ENCODE assay signal across 11 cellular contexts in the genomic region with DNA sequence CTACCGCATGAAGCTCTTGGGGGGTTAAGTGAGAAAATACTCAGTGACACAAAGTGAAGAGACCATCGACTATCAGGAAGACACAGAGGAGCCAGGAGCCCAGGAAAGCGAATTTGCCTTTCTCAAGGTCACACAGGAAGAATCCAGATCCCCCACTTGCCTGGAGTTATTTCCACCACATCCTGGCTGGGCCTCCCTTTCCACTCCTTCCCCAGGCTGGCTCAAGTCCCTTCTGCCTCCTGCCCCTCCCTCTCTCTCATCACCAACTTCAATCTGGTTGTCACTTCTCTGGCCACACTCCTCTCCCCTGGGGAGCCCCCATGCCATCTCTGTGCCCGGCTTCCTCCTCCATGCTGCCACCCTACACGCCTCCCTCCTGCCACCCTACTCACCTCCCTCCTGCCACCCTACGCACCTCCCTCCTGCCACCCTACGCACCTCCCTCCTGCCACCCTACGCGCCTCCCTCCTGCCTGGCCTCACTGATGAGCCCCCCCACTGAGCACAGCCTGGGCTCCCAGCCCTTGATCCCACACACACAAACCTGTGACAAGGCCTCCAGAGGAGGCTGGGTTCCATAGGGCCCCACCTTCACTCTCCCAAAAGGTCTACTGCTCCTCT. TPM values are rescaled to one million over a fixed set of nuclear protein-coding genes. Genes with fewer than 3 reads are reported as not detected.
A peak's percentile ranks its signal among the peaks of the same experiment; 100 is the strongest.
DNase-seq lines count a peak whose midpoint lies in the region; FAIRE-seq and TF ChIP-seq lines count a peak whose summit lies in the region.
"Had no signal": no experiment of that assay in that cellular context is flagged by ENCODE, and none has a peak within 500 bp of the region (broad histone marks: within the 10 kb centered on the region; RNA-seq: fewer than 3 reads in every experiment).

No MANE protein-coding gene starts in this region.

- no peak overlapping the region for H4K5ac ChIP-seq in H1 (ENCODE audit: insufficient read length, low read depth, low read length)

- H4K91ac ChIP-seq in H1 (replicated peaks; ENCODE audit: insufficient read length, low read length): peak overlapping the region; percentile 67

- no peak overlapping the region for H2BK120ac ChIP-seq in H1 (replicated peaks; ENCODE audit: low read depth, low read length)

- no peak overlapping the region for H3K18ac ChIP-seq in H1 (ENCODE audit: extremely low read depth, low read length)

- peak overlapping the region; percentile 66 for H2BK5ac ChIP-seq in H1 (ENCODE audit: low read depth, low read length)

- no peak overlapping the region for H3K4me3 ChIP-seq in H1 (ENCODE audit: extremely low read depth in 1 of 4, insufficient read depth in 2 of 4, low read depth in 3 of 4, low read length in 4 of 4)

- POLR2A ChIA-PET in H1 (lab: Charles Lee; ENCODE audit: partially characterized antibody): interaction anchor here (0.6 to 17.2 kb wide), 9 partner anchors 8 to 326 kb away, joined by 3 to 259 read pairs (median 6); partner anchors contain the start of genes LTBR and TNFRSF1A

- no peak overlapping the region for H2BK15ac ChIP-seq in H1 (ENCODE audit: low read length)

- 89% methylated on average over 8 of the region's 9 CpGs; no CpG with 5 or more reads in 1 of the 2 experiments for WGBS in H1 (ENCODE audit: extremely low coverage in 1 of 2, insufficient coverage in 1 of 2, insufficient read length in 1 of 2, insufficient replicate concordance in 2 of 2, low coverage in 1 of 2, low lambda C conversion rate in 2 of 2, missing lambda C conversion rate in 1 of 2), 2 experiments

- H3K4me1 ChIP-seq in H1 (replicated peaks in 1 of 4; ENCODE audit: control insufficient read depth in 3 of 4, insufficient read depth in 4 of 4, low read length in 3 of 4): peaks cover 13 to 37% (median 20%) of the 10 kb centered on the region in 4 experiments

- TF ChIP-seq POLR2A in H1 (IDR thresholded peaks at IDR 0.05; ENCODE audit: control extremely low read depth in 1 of 2, low read depth in 2 of 2, low read length in 2 of 2): no peak

- no peak overlapping the region for H3K4ac ChIP-seq in H1 (replicated peaks; ENCODE audit: insufficient read length, low read depth, low read length)

- H2BK20ac ChIP-seq in H1 (ENCODE audit: low read length): no peak overlapping the region

- no peak overlapping the region for H3K9ac ChIP-seq in H1 (replicated peaks in 1 of 4; ENCODE audit: extremely low read depth in 1 of 4, low read depth in 3 of 4, low read length in 3 of 4)

- CTCF ChIA-PET in H1 (lab: Charles Lee; ENCODE audit: partially characterized antibody): interaction anchor here (0.9 to 7.4 kb wide), 6 partner anchors 13 to 43 kb away, joined by 4 to 66 read pairs (median 8); no protein-coding TSS in a partner anchor

- H2AFZ ChIP-seq in H1 (ENCODE audit: low read length): no peak overlapping the region

- peaks cover 15% of the 10 kb centered on the region; the same call in 1 of the 2 replicates for H3K79me1 ChIP-seq in H1 (ENCODE audit: low read depth, low read length)

- H2BK12ac ChIP-seq in H1 (ENCODE audit: low read depth, low read length): peak overlapping the region; percentile 72; the same call in 1 of the 2 replicates

- peaks cover 22 to 88% of the 10 kb centered on the region in 2 experiments for H3K79me2 ChIP-seq in H1 (ENCODE audit: control insufficient read depth in 1 of 2, insufficient read depth in 2 of 2, low read length in 2 of 2)

- H3K36me3 Mint-ChIP-seq in osteocyte (ENCODE audit: unreplicated experiment): no peaks in the 10 kb centered on the region

- peaks cover 54% of the 10 kb centered on the region for H3K4me1 Mint-ChIP-seq in osteocyte (ENCODE audit: unreplicated experiment)

- H2AK5ac ChIP-seq in H1 (ENCODE audit: low read depth, low read length): peak overlapping the region; percentile 17; the same call in 1 of the 2 replicates

- H3K23me2 ChIP-seq in H1 (ENCODE audit: low read depth, low read length): peaks cover 12% of the 10 kb centered on the region

- no peaks in the 10 kb centered on the region for H3K9me3 Mint-ChIP-seq in osteocyte (ENCODE audit: unreplicated experiment)
- H3K9me3 Mint-ChIP-seq: activated T-cell treated with anti-CD3 and anti-CD28 coated beads, Interleukin-2, amount 50 U/mL, for 4 hours had no signal

- peak overlapping the region; percentile 54 for H3K27ac Mint-ChIP-seq in osteocyte (ENCODE audit: unreplicated experiment)

- H4K20me1 ChIP-seq in H1 (replicated peaks in 1 of 2; ENCODE audit: control insufficient read depth in 1 of 2, insufficient read depth in 2 of 2, low read length in 2 of 2): peaks cover 3 to 6% of the 10 kb centered on the region in 2 experiments

- no peaks in the 10 kb centered on the region for H3K27me3 Mint-ChIP-seq in osteocyte (ENCODE audit: unreplicated experiment)

- H3K4me2 ChIP-seq in H1 (ENCODE audit: insufficient read depth in 1 of 2, low read depth in 2 of 2, low read length in 2 of 2): no peak overlapping the region

- TF ChIP-seq CTCF in H1 (IDR thresholded peaks at IDR 0.05; ENCODE audit: control extremely low read depth in 1 of 3, insufficient read depth in 1 of 3, low read depth in 1 of 3, low read length in 3 of 3): no peak
- TF ChIP-seq CTCF in osteocyte (IDR thresholded peaks at IDR 0.05): no peak

- no peaks in the 10 kb centered on the region for H3K27me3 ChIP-seq in H1 (replicated peaks in 1 of 4; ENCODE audit: control insufficient read depth in 3 of 4, extremely low read depth in 1 of 4, insufficient read depth in 3 of 4, low read length in 3 of 4)

- no peaks in the 10 kb centered on the region for H3K9me3 ChIP-seq in KOPT-K1 (ENCODE audit: insufficient read depth, low read length, poor library complexity, severe bottlenecking)
- H3K9me3 ChIP-seq in H1 (ENCODE audit: insufficient read depth in 2 of 2, low read depth in 1 of 2, low read length in 1 of 2): no peaks in the 10 kb centered on the region

- H3K36me3 ChIP-seq in KOPT-K1 (ENCODE audit: insufficient read depth, low read length) (no peaks in the 10 kb centered on the region), H1 (ENCODE audit: control insufficient read depth in 2 of 4, insufficient read depth in 4 of 4, low read length in 3 of 4) (peaks cover 0 to 5% (median 2%) of the 10 kb centered on the region in 4 experiments; a peak in 3 of 8 replicates)

- DNase-seq in COLO668 (lab: John Stamatoyannopoulos, UW; ENCODE audit: unreplicated experiment) (peak; percentile 2), H1 (ENCODE audit: low read depth in 1 of 2, low spot score in 2 of 2) (no peak), osteocyte (ENCODE audit: extremely low spot score, unreplicated experiment) (no peak), NCI-H1048 (lab: John Stamatoyannopoulos, UW) (no peak), CD1c-positive myeloid dendritic cell (ENCODE audit: extremely low spot score) (no peak), GM03348 (ENCODE audit: low spot score) (no peak)
- DNase-seq in stimulated activated CD4-positive, alpha-beta T cell treated with anti-CD3 and anti-CD28 coated beads, Interleukin-4, amount 100 ng/mL, for 1 hour: no peak
- DNase-seq: activated T-cell treated with anti-CD3 and anti-CD28 coated beads, Interleukin-2, amount 50 U/mL, for 4 hours; caudate nucleus had no signal

- no peak overlapping the region for H4K8ac ChIP-seq in H1 (ENCODE audit: extremely low read depth, insufficient read depth, low read length)

- no peak overlapping the region for H3K56ac ChIP-seq in H1 (replicated peaks; ENCODE audit: insufficient read length, low read depth, low read length)

- H3K27ac ChIP-seq in KOPT-K1 (ENCODE audit: low read depth, low read length, poor library complexity, severe bottlenecking) (peak overlapping the region; percentile 20), H1 (ENCODE audit: low read depth, low read length) (no peak overlapping the region)

- no peak for TF ChIP-seq RAD21 in H1 (IDR thresholded peaks at IDR 0.05 in 1 of 2, conservative IDR thresholded peaks at IDR 0.05 in 1 of 2; ENCODE audit: low read depth in 2 of 2, low read length in 2 of 2)

- H3K4me3 Mint-ChIP-seq in osteocyte (ENCODE audit: unreplicated experiment): no peak overlapping the region
- H3K4me3 Mint-ChIP-seq: activated T-cell treated with anti-CD3 and anti-CD28 coated beads, Interleukin-2, amount 50 U/mL, for 4 hours had no signal

- no peak overlapping the region for H3K23ac ChIP-seq in H1 (ENCODE audit: insufficient read length)

- TF ChIP-seq EP300 in H1 (IDR thresholded peaks at IDR 0.05; ENCODE audit: borderline replicate concordance in 1 of 2, low read depth in 2 of 2, low read length in 2 of 2): no peak

- H3K14ac ChIP-seq in H1 (ENCODE audit: insufficient read length): no peak overlapping the region

- FAIRE-seq in H1 (lab: Jason Lieb, UNC): no peak

RNA-seq across cellular contexts. Expression of gene SCNN1A, which starts 6.3 kb away (rescaled TPM):
- 85.5 and 89.0 TPM in 2 replicates for total RNA-seq in H1 (2021; fragmentation: NEBNext Ultra II Directional; extraction: Animal tissue kit (Norgen Biotek cat#: 25700))
- polyA plus RNA-seq in H1 (2011; rRNA removed): 156 and 192 TPM in 2 replicates
- polyA plus RNA-seq in H1 (2011; cell fraction: cytosol; rRNA removed): 97.5 TPM
- polyA plus RNA-seq in H1 (2011; cell fraction: nucleus; rRNA removed): 220 TPM
- polyA plus RNA-seq in H1 (2012, experiment 1 of 2): 83.5 to 112 TPM (median 108 TPM) in 4 replicates
- polyA plus RNA-seq in H1 (2012, experiment 2 of 2): 95.0 TPM
- polyA plus RNA-seq in H1 (2013, experiment 1 of 2): 112 TPM
- polyA plus RNA-seq in H1 (2013, experiment 2 of 2): 115 TPM
- 117 and 161 TPM in 2 replicates for polyA minus RNA-seq in H1 (2011; rRNA and poly(A)+ RNA removed)
- polyA minus RNA-seq in H1 (2011; cell fraction: cytosol; rRNA and poly(A)+ RNA removed): 49.3 TPM
- polyA minus RNA-seq in H1 (2011; cell fraction: nucleus; rRNA and poly(A)+ RNA removed): 76.1 TPM
- total RNA-seq in osteocyte: 2.5 and 3.2 TPM in 2 replicates

RNA-seq across cellular contexts. Expression of gene LTBR, which starts 14.9 kb away (rescaled TPM):
- total RNA-seq in H1 (2021; fragmentation: NEBNext Ultra II Directional; extraction: Animal tissue kit (Norgen Biotek cat#: 25700)): 6.3 and 6.7 TPM in 2 replicates
- polyA plus RNA-seq in H1 (2011; rRNA removed): 5.1 and 9.2 TPM in 2 replicates
- polyA plus RNA-seq in H1 (2011; cell fraction: cytosol; rRNA removed): 4.2 TPM
- polyA plus RNA-seq in H1 (2011; cell fraction: nucleus; rRNA removed): 7.9 TPM
- polyA plus RNA-seq in H1 (2012, experiment 1 of 2): 27.4 to 39.4 TPM (median 31.7 TPM) in 4 replicates
- polyA plus RNA-seq in H1 (2012, experiment 2 of 2): 11.0 TPM
- polyA plus RNA-seq in H1 (2013, experiment 1 of 2): 11.7 TPM
- polyA plus RNA-seq in H1 (2013, experiment 2 of 2): 13.4 TPM
- 2.2 and 3.2 TPM in 2 replicates for polyA minus RNA-seq in H1 (2011; rRNA and poly(A)+ RNA removed)
- polyA minus RNA-seq in H1 (2011; cell fraction: cytosol; rRNA and poly(A)+ RNA removed): 3.6 TPM
- 7.4 TPM for polyA minus RNA-seq in H1 (2011; cell fraction: nucleus; rRNA and poly(A)+ RNA removed)
- total RNA-seq in osteocyte: 16.4 and 17.0 TPM in 2 replicates

RNA-seq across cellular contexts. Expression of gene TNFRSF1A, which starts 27.1 kb away (rescaled TPM):
- 42.1 and 45.8 TPM in 2 replicates for total RNA-seq in H1 (2021; fragmentation: NEBNext Ultra II Directional; extraction: Animal tissue kit (Norgen Biotek cat#: 25700))
- 28.7 and 48.7 TPM in 2 replicates for polyA plus RNA-seq in H1 (2011; rRNA removed)
- 29.1 TPM for polyA plus RNA-seq in H1 (2011; cell fraction: cytosol; rRNA removed)
- polyA plus RNA-seq in H1 (2011; cell fraction: nucleus; rRNA removed): 46.5 TPM
- polyA plus RNA-seq in H1 (2012, experiment 1 of 2): 40.7 to 46.5 TPM (median 44.7 TPM) in 4 replicates
- 56.1 TPM for polyA plus RNA-seq in H1 (2012, experiment 2 of 2)
- polyA plus RNA-seq in H1 (2013, experiment 1 of 2): 75.2 TPM
- 89.3 TPM for polyA plus RNA-seq in H1 (2013, experiment 2 of 2)
- 33.4 and 50.9 TPM in 2 replicates for polyA minus RNA-seq in H1 (2011; rRNA and poly(A)+ RNA removed)
- 28.5 TPM for polyA minus RNA-seq in H1 (2011; cell fraction: cytosol; rRNA and poly(A)+ RNA removed)
- polyA minus RNA-seq in H1 (2011; cell fraction: nucleus; rRNA and poly(A)+ RNA removed): 29.2 TPM
- total RNA-seq in osteocyte: 170 and 188 TPM in 2 replicates

RNA-seq across cellular contexts. Expression of gene PLEKHG6, which starts 58.5 kb away (rescaled TPM):
- total RNA-seq in H1 (2021; fragmentation: NEBNext Ultra II Directional; extraction: Animal tissue kit (Norgen Biotek cat#: 25700)): 25.5 and 32.5 TPM in 2 replicates
- 23.1 and 38.1 TPM in 2 replicates for polyA plus RNA-seq in H1 (2011; rRNA removed)
- 30.4 TPM for polyA plus RNA-seq in H1 (2011; cell fraction: cytosol; rRNA removed)
- polyA plus RNA-seq in H1 (2011; cell fraction: nucleus; rRNA removed): 49.3 TPM
- 22.6 to 29.6 TPM (median 26.3 TPM) in 4 replicates for polyA plus RNA-seq in H1 (2012, experiment 1 of 2)
- polyA plus RNA-seq in H1 (2012, experiment 2 of 2): 28.8 TPM
- 18.8 TPM for polyA plus RNA-seq in H1 (2013, experiment 1 of 2)
- 18.5 TPM for polyA plus RNA-seq in H1 (2013, experiment 2 of 2)
- polyA minus RNA-seq in H1 (2011; rRNA and poly(A)+ RNA removed): 22.1 and 28.7 TPM in 2 replicates
- 17.8 TPM for polyA minus RNA-seq in H1 (2011; cell fraction: cytosol; rRNA and poly(A)+ RNA removed)
- polyA minus RNA-seq in H1 (2011; cell fraction: nucleus; rRNA and poly(A)+ RNA removed): 17.7 TPM
- total RNA-seq in osteocyte: 0.21 and 0.55 TPM in 2 replicates
- total RNA-seq: activated T-cell treated with anti-CD3 and anti-CD28 coated beads, Interleukin-2, amount 50 U/mL, for 4 hours; NCI-H460 had no signal

Comparison
In these comparisons a context has a peak if more than half of its experiments do, and no peak if none do; other contexts are left out.
1. RNA of gene SCNN1A, which starts 6.3 kb away (total RNA-seq): 85.5 to 89.0 TPM in H1; 2.5 to 3.2 TPM in osteocyte; every median in the first group is over 10 times any median in the second.